ENCODE assay signal across 1 cellular context in the genomic region with DNA sequence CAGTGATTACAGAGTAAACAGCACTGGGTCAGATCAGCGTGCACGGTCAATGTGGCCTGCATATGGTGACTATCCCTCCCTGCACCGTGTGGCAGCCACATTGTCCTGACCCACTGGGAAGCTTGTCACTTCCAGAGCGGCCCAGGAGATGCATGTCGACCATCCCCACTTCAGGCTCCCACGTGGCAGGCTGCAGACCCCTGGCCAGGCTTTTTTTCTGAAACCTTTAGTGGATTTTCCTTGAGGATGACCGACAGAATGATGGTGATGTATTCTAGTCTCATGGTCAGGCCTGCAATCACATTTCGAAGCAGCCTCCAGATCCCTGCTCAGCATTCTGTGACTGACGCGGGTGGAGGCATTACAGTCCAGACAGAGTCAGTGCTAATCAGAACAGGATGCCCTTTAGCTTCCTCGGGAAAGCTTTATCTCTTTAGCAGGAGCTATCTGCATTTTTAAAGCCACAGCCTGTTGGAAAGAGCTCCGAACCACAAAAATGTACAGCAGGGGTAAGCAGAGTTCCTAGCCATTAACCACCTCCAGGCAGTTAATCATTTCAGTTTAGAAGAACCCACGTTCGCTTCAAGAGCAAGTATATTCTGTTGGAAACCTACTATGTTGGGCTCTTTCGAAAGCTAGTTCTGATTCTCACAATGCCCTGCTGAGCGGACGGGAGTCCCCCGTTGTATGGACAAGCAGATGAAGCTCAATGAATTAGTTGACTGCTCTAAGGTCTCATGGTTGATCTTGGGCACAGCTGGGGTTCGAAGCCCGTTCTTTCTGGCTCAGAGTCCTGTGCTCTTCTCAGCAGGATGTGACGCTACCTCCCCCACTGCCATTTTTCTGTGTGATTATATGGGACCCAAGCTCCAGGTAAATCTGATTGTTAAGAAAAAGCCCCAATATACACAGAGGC.
TF ChIP-seq lines count a peak whose summit lies in the region.

No MANE protein-coding gene starts in this region.

TF ChIP-seq in K562, 482 proteins besides CTCF, POLR2A, EP300 and RAD21 (continued from another document):
- TF ChIP-seq, protein P1, sequence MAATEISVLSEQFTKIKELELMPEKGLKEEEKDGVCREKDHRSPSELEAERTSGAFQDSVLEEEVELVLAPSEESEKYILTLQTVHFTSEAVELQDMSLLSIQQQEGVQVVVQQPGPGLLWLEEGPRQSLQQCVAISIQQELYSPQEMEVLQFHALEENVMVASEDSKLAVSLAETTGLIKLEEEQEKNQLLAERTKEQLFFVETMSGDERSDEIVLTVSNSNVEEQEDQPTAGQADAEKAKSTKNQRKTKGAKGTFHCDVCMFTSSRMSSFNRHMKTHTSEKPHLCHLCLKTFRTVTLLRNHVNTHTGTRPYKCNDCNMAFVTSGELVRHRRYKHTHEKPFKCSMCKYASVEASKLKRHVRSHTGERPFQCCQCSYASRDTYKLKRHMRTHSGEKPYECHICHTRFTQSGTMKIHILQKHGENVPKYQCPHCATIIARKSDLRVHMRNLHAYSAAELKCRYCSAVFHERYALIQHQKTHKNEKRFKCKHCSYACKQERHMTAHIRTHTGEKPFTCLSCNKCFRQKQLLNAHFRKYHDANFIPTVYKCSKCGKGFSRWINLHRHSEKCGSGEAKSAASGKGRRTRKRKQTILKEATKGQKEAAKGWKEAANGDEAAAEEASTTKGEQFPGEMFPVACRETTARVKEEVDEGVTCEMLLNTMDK (IDR thresholded peaks at IDR 0.05; ENCODE audit: borderline replicate concordance, insufficient read depth, low read depth, low read length, poor library complexity, severe bottlenecking), result no peak
- no peak for TF ChIP-seq MXI1 (IDR thresholded peaks at IDR 0.05; ENCODE audit: low read depth, low read length)
- TF ChIP-seq PML (IDR thresholded peaks at IDR 0.05; ENCODE audit: low read length), result peak; percentile 57; the same call in 1 of the 2 replicates
- TF ChIP-seq ATF1 (CRISPR knock-in tag; IDR thresholded peaks at IDR 0.05), result no peak
- no peak for TF ChIP-seq ATF1 (tag; IDR thresholded peaks at IDR 0.05)
- TF ChIP-seq CREB1 (IDR thresholded peaks at IDR 0.05), result no peak
- no peak for TF ChIP-seq CREB1 (CRISPR knock-in tag; IDR thresholded peaks at IDR 0.05)
- TF ChIP-seq, protein P2, sequence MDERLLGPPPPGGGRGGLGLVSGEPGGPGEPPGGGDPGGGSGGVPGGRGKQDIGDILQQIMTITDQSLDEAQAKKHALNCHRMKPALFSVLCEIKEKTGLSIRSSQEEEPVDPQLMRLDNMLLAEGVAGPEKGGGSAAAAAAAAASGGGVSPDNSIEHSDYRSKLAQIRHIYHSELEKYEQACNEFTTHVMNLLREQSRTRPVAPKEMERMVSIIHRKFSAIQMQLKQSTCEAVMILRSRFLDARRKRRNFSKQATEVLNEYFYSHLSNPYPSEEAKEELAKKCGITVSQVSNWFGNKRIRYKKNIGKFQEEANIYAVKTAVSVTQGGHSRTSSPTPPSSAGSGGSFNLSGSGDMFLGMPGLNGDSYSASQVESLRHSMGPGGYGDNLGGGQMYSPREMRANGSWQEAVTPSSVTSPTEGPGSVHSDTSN (CRISPR knock-in tag; IDR thresholded peaks at IDR 0.05; ENCODE audit: low read depth), result no peak
- TF ChIP-seq, protein P2 (tag; conservative IDR thresholded peaks at IDR 0.05; ENCODE audit: low read depth), result peak; percentile 58; the same call in 1 of the 2 replicates
- no peak for TF ChIP-seq SMARCB1 (IDR thresholded peaks at IDR 0.05; ENCODE audit: insufficient read length, low read depth)
- no peak for TF ChIP-seq PHF21A (IDR thresholded peaks at IDR 0.05; ENCODE audit: borderline replicate concordance, low read depth)
- TF ChIP-seq ZFPM2 (CRISPR knock-in tag; IDR thresholded peaks at IDR 0.05), result 0 out of 2 replicates have a peak, but pooled peaks have one; percentile 53
- TF ChIP-seq TEAD4 (IDR thresholded peaks at IDR 0.05; ENCODE audit: low read length), result peak; percentile 85
- TF ChIP-seq TEAD4 (CRISPR knock-in tag; IDR thresholded peaks at IDR 0.05; ENCODE audit: borderline replicate concordance), result no peak
- no peak for TF ChIP-seq ZNF75A (CRISPR knock-in tag; IDR thresholded peaks at IDR 0.05)
- TF ChIP-seq ZNF408 (CRISPR knock-in tag; IDR thresholded peaks at IDR 0.05; ENCODE audit: low read depth), result no peak
- TF ChIP-seq RBM25 (IDR thresholded peaks at IDR 0.05; ENCODE audit: low read depth, low read length, severe bottlenecking), result no peak
- no peak for TF ChIP-seq ZNF707 (CRISPR knock-in tag; conservative IDR thresholded peaks at IDR 0.05)
- TF ChIP-seq, protein P3, sequence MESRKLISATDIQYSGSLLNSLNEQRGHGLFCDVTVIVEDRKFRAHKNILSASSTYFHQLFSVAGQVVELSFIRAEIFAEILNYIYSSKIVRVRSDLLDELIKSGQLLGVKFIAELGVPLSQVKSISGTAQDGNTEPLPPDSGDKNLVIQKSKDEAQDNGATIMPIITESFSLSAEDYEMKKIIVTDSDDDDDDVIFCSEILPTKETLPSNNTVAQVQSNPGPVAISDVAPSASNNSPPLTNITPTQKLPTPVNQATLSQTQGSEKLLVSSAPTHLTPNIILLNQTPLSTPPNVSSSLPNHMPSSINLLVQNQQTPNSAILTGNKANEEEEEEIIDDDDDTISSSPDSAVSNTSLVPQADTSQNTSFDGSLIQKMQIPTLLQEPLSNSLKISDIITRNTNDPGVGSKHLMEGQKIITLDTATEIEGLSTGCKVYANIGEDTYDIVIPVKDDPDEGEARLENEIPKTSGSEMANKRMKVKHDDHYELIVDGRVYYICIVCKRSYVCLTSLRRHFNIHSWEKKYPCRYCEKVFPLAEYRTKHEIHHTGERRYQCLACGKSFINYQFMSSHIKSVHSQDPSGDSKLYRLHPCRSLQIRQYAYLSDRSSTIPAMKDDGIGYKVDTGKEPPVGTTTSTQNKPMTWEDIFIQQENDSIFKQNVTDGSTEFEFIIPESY (CRISPR knock-in tag; IDR thresholded peaks at IDR 0.05), result no peak
- no peak for TF ChIP-seq ZNF274 (IDR thresholded peaks at IDR 0.05; ENCODE audit: borderline replicate concordance, low read depth, low read length)
- TF ChIP-seq ZNF695 (CRISPR knock-in tag; IDR thresholded peaks at IDR 0.05), result no peak
- no peak for TF ChIP-seq RB1 (IDR thresholded peaks at IDR 0.05; ENCODE audit: low read depth)
- TF ChIP-seq SMARCA5 (IDR thresholded peaks at IDR 0.05), result no peak
- no peak for TF ChIP-seq U2AF1 (optimal IDR thresholded peaks at IDR 0.05; ENCODE audit: low read depth, low read length)
- TF ChIP-seq MEIS2 (IDR thresholded peaks at IDR 0.05; ENCODE audit: partially characterized antibody), result peak; percentile 87
- TF ChIP-seq ARNT (IDR thresholded peaks at IDR 0.05), result no peak
- TF ChIP-seq MAFG (tag; conservative IDR thresholded peaks at IDR 0.05), result no peak
- TF ChIP-seq KLF16 (IDR thresholded peaks at IDR 0.05), result peak; percentile 79
- TF ChIP-seq, protein P4, sequence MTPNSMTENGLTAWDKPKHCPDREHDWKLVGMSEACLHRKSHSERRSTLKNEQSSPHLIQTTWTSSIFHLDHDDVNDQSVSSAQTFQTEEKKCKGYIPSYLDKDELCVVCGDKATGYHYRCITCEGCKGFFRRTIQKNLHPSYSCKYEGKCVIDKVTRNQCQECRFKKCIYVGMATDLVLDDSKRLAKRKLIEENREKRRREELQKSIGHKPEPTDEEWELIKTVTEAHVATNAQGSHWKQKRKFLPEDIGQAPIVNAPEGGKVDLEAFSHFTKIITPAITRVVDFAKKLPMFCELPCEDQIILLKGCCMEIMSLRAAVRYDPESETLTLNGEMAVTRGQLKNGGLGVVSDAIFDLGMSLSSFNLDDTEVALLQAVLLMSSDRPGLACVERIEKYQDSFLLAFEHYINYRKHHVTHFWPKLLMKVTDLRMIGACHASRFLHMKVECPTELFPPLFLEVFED (CRISPR knock-in tag; conservative IDR thresholded peaks at IDR 0.05), result no peak
- TF ChIP-seq, protein P5, sequence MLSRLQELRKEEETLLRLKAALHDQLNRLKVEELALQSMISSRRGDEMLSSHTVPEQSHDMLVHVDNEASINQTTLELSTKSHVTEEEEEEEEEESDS (CRISPR knock-in tag; IDR thresholded peaks at IDR 0.05), result no peak
- 0 out of 2 replicates have a peak, but pooled peaks have one; percentile 35 for TF ChIP-seq GABPB1 (CRISPR knock-in tag; IDR thresholded peaks at IDR 0.05)
- peak; percentile 76; the same call in 1 of the 2 replicates for TF ChIP-seq SMARCE1 (IDR thresholded peaks at IDR 0.05)
- no peak for TF ChIP-seq LARP7 (IDR thresholded peaks at IDR 0.05)
- no peak for TF ChIP-seq MCM7 (IDR thresholded peaks at IDR 0.05)
- TF ChIP-seq ZKSCAN3 (CRISPR knock-in tag; IDR thresholded peaks at IDR 0.05), result no peak
- TF ChIP-seq NR2C2 (CRISPR knock-in tag; IDR thresholded peaks at IDR 0.05), result no peak
- peak; percentile 79 for TF ChIP-seq NR2C2 (tag; IDR thresholded peaks at IDR 0.05)
- TF ChIP-seq FOXK2 (conservative IDR thresholded peaks at IDR 0.05 in 1 of 2, IDR thresholded peaks at IDR 0.05 in 1 of 2; ENCODE audit: low read depth in 2 of 2), result no peak
TF ChIP-seq in K562: peak in this region for 91.
